Comparison of ENCODE assay signal across 1 cellular context in the genomic region with DNA sequence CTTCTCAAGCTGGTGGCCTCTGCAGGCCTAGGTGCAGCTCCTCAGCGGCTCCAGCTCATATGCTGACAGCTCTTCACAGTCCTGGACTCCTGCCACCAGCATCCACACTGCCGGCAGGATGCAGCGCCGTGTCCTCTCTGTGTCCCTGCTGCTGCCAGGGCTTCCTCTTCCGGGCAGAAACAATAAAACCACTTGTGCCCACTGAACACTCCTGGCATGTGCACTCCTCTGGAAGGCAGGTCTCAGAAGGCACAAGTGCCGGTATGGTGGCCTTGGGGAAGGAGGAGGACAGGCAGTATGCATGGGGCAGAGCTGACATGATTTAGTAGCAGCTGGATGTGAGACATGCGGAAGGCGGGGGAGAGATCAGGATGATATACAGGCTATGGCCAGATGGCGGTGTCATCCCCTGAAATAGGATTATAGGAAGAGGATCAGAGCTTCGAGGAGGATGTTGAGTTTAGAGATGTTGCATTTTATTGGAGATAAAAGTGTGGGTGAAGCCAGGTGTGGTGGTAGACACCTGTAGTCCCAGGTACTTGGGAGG.
TF ChIP-seq lines count a peak whose summit lies in the region.

No MANE protein-coding gene starts in this region.

TF ChIP-seq in H1, 55 proteins besides CTCF, POLR2A, EP300 and RAD21:
- TF ChIP-seq ATF2 (IDR thresholded peaks at IDR 0.05; ENCODE audit: low read length) (no peak), CHD7 (IDR thresholded peaks at IDR 0.05; ENCODE audit: insufficient replicate concordance, low read length) (no peak), BCL11A (IDR thresholded peaks at IDR 0.05; ENCODE audit: low read depth in 2 of 2, low read length in 2 of 2) (no peak), HDAC2 (IDR thresholded peaks at IDR 0.05; ENCODE audit: borderline replicate concordance in 1 of 2, low read depth in 2 of 2, low read length in 2 of 2) (no peak), KDM1A (IDR thresholded peaks at IDR 0.05; ENCODE audit: borderline replicate concordance, low read length) (no peak), SIRT6 (IDR thresholded peaks at IDR 0.05; ENCODE audit: low read length) (no peak), ZNF274 (IDR thresholded peaks at IDR 0.05; ENCODE audit: borderline replicate concordance, extremely low read depth, low read length) (no peak), PHF8 (conservative IDR thresholded peaks at IDR 0.05; ENCODE audit: low read depth, low read length) (no peak), CHD1 (IDR thresholded peaks at IDR 0.05; ENCODE audit: low read depth, low read length) (no peak), CHD2 (IDR thresholded peaks at IDR 0.05; ENCODE audit: low read length) (no peak), RBBP5 (IDR thresholded peaks at IDR 0.05; ENCODE audit: borderline replicate concordance, low read depth, low read length) (no peak), CEBPB (IDR thresholded peaks at IDR 0.05; ENCODE audit: low read depth, low read length) (no peak), SIN3A (conservative IDR thresholded peaks at IDR 0.05 in 1 of 2, IDR thresholded peaks at IDR 0.05 in 1 of 2; ENCODE audit: low read depth in 1 of 2, low read length in 2 of 2) (no peak)
TF ChIP-seq in H1: peak in this region for 0.
